ENCODE assay signal across 25 cellular contexts in genomic region chr1:94006604-94007003, GRCh38.
"Had no signal": no experiment of that assay in that cellular context is flagged by ENCODE, and none has a peak within 500 bp of the region (broad histone marks: within the 10 kb centered on the region; RNA-seq: fewer than 3 reads in every experiment).

No MANE protein-coding gene starts in this region.

- H3K36me3 Mint-ChIP-seq: activated CD4-positive, alpha-beta memory T cell treated with anti-CD3 and anti-CD28 coated beads for 36 hours; activated naive CD4-positive, alpha-beta T cell treated with anti-CD3 and anti-CD28 coated beads, Interleukin-2, amount 10 ng/mL, durations not matched to agents 7 days and 5 days; activated naive CD8-positive, alpha-beta T cell treated with anti-CD3 and anti-CD28 coated beads for 36 hours; T-cell had no signal

- H3K36me3 ChIP-seq: adrenal gland had no signal

- H3K4me3 ChIP-seq: adrenal gland, SK-N-MC had no signal

- DNase-seq: activated B cell treated with CpG ODN at 0.5 μM for 24 hours; activated CD4-positive, alpha-beta memory T cell treated with anti-CD3 and anti-CD28 coated beads for 36 hours; activated CD4-positive, alpha-beta T cell treated with anti-CD3 and anti-CD28 coated beads, Interleukin-2, amount 10 ng/mL, durations not matched to agents 7 days and 5 days; activated gamma-delta T cell; activated naive CD4-positive, alpha-beta T cell treated with anti-CD3 and anti-CD28 coated beads, Interleukin-2, amount 10 ng/mL, durations not matched to agents 7 days and 5 days; activated naive CD8-positive, alpha-beta T cell treated with anti-CD3 and anti-CD28 coated beads for 36 hours; activated T-cell treated with anti-CD3 and anti-CD28 coated beads for 4 hours; activated T-cell treated with anti-CD3 and anti-CD28 coated beads, Interleukin-2, amount 50 U/mL, for 48 hours; adrenal gland; anterior cingulate cortex; cerebellar nuclear complex; NCI-H1092; NCI-H1417; NCI-H2081; NCI-H510A treated with DMSO at 0.1 percent for 48 hours; NCI-H69; PC-3; T-cell; T-helper 2 cell; T1000 had no signal

- H3K4me2 ChIP-seq: KMS-11 had no signal

- H3K4me1 ChIP-seq: adrenal gland had no signal

- H3K4me1 Mint-ChIP-seq: activated B cell treated with CpG ODN at 0.5 μM for 24 hours; activated CD4-positive, alpha-beta T cell treated with anti-CD3 and anti-CD28 coated beads, Interleukin-2, amount 10 ng/mL, durations not matched to agents 7 days and 5 days; activated naive CD4-positive, alpha-beta T cell treated with anti-CD3 and anti-CD28 coated beads, Interleukin-2, amount 10 ng/mL, durations not matched to agents 7 days and 5 days; activated naive CD8-positive, alpha-beta T cell treated with anti-CD3 and anti-CD28 coated beads for 36 hours; activated T-helper 17 cell treated with anti-CD3 and anti-CD28 coated beads, Interleukin-2, amount 50 U/mL, for 72 hours; T-cell had no signal

- H3K9me3 ChIP-seq: adrenal gland had no signal

- ATAC-seq: activated T-helper 17 cell treated with anti-CD3 and anti-CD28 coated beads, Interleukin-2, amount 50 U/mL, for 72 hours; PC-3; T-cell had no signal

- H3K27ac Mint-ChIP-seq: activated B cell treated with CpG ODN at 0.5 μM for 24 hours; activated CD4-positive, alpha-beta memory T cell treated with anti-CD3 and anti-CD28 coated beads for 36 hours; activated CD4-positive, alpha-beta T cell treated with anti-CD3 and anti-CD28 coated beads, Interleukin-2, amount 10 ng/mL, durations not matched to agents 7 days and 5 days; activated naive CD4-positive, alpha-beta T cell treated with anti-CD3 and anti-CD28 coated beads, Interleukin-2, amount 10 ng/mL, durations not matched to agents 7 days and 5 days; activated naive CD8-positive, alpha-beta T cell treated with anti-CD3 and anti-CD28 coated beads for 36 hours; activated T-helper 17 cell treated with anti-CD3 and anti-CD28 coated beads, Interleukin-2, amount 50 U/mL, for 72 hours; T-cell had no signal

- H3K4me3 Mint-ChIP-seq: activated B cell treated with CpG ODN at 0.5 μM for 24 hours; activated CD4-positive, alpha-beta memory T cell treated with anti-CD3 and anti-CD28 coated beads for 36 hours; activated CD4-positive, alpha-beta T cell treated with anti-CD3 and anti-CD28 coated beads, Interleukin-2, amount 10 ng/mL, durations not matched to agents 7 days and 5 days; activated naive CD4-positive, alpha-beta T cell treated with anti-CD3 and anti-CD28 coated beads, Interleukin-2, amount 10 ng/mL, durations not matched to agents 7 days and 5 days; activated naive CD8-positive, alpha-beta T cell treated with anti-CD3 and anti-CD28 coated beads for 36 hours; activated T-helper 17 cell treated with anti-CD3 and anti-CD28 coated beads, Interleukin-2, amount 50 U/mL, for 72 hours; T-cell had no signal

- H3K27ac ChIP-seq: adrenal gland, KMS-11, SK-N-MC had no signal

- FAIRE-seq: RCC 7860, TTC549 had no signal

- H3K9ac ChIP-seq: KMS-11 had no signal

- H3K9me3 Mint-ChIP-seq: activated B cell treated with CpG ODN at 0.5 μM for 24 hours; activated CD4-positive, alpha-beta memory T cell treated with anti-CD3 and anti-CD28 coated beads for 36 hours; activated CD4-positive, alpha-beta T cell treated with anti-CD3 and anti-CD28 coated beads, Interleukin-2, amount 10 ng/mL, durations not matched to agents 7 days and 5 days; activated naive CD4-positive, alpha-beta T cell treated with anti-CD3 and anti-CD28 coated beads, Interleukin-2, amount 10 ng/mL, durations not matched to agents 7 days and 5 days; activated naive CD8-positive, alpha-beta T cell treated with anti-CD3 and anti-CD28 coated beads for 36 hours; activated T-helper 17 cell treated with anti-CD3 and anti-CD28 coated beads, Interleukin-2, amount 50 U/mL, for 72 hours; T-cell had no signal
